In the genomic region with DNA sequence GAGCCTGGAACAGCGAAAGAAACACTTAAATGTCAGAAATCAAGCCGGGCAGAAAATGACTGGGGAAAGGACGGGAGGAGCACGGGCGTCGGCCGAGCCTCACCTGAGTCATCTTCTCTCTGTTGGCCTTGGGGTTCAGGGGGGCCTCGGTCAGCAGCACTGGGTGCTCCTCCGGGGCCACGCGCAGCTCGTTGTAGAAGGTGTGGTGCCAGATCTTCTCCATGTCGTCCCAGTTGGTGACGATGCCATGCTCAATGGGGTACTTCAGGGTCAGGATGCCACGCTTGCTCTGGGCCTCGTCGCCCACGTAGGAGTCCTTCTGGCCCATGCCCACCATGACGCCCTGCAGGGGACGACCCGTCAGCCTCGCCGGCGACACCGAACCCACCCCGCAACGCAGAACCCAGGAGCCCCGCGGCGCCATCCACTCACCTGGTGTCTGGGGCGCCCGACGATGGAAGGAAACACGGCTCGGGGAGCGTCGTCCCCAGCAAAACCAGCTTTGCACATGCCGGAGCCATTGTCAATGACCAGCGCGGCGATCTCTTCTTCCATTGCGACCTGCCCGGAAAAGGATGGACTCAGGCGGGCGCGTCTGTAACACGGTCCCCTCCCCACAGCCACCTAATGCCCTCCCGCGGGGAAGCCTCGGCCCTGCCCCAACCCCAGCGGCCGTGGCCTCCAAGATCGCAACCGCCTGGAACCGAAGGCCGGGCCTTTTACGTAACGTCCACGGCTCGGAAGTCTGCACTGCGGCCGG, we compare ENCODE assay signal across 8 cellular contexts. TPM values are rescaled to one million over a fixed set of nuclear protein-coding genes. Genes with fewer than 3 reads are reported as not detected.
DNase-seq lines count a peak whose midpoint lies in the region; ATAC-seq and TF ChIP-seq lines count a peak whose summit lies in the region.

No MANE protein-coding gene starts in this region.

- 2% methylated on average over 19 of the region's 62 CpGs; no CpG with 5 or more reads in 1 of the 2 experiments for WGBS in IMR-90 (ENCODE audit: extremely low coverage in 2 of 2, insufficient read length in 1 of 2), 2 experiments
- WGBS in heart right ventricle, 2 donors = 0 to 2% methylated on average over 62 of the region's 62 CpGs

- H2AK9ac ChIP-seq in IMR-90 (replicated peaks; ENCODE audit: low read depth, low read length, poor library complexity) = peak overlapping the region; percentile 85

- DNase-seq in GM06990 (ENCODE audit: extremely low read depth, insufficient read length) (peak; percentile 57), IMR-90 (no peak), heart right ventricle (peak in 1 of 2 donors; percentile 43), skeletal muscle cell (ENCODE audit: low read depth) (no peak), SW 1271 (lab: John Stamatoyannopoulos, UW) (no peak), GM13977 (ENCODE audit: low spot score) (no peak), activated gamma-delta T cell treated with Interleukin-2 at 50 U/mL for 16 hours (no peak)
- DNase-seq in activated effector memory CD4-positive, alpha-beta T cell treated with anti-CD3 and anti-CD28 coated beads, Interleukin-2, amount 50 U/mL, for 16 hours = peak; percentile 78

- in situ Hi-C loops in IMR-90 (cut with MboI; ENCODE audit: low sequenced_read_pairs) (no loop called here), GM13977 (cut with MboI; ENCODE audit: low pct_unique_long_range_greater_than_20kb, low sequenced_read_pairs, unreplicated experiment) (no loop called here)

- H3K79me1 ChIP-seq in IMR-90 (ENCODE audit: low read depth in 1 of 2, low read length in 2 of 2) = peaks cover 3 to 53% of the 10 kb centered on the region in 2 experiments; a peak in 3 of 4 replicates

- dilution Hi-C loops in IMR-90 (cut with HindIII; ENCODE audit: low sequenced_read_pairs, unreplicated experiment) = no loop called here

- intact Hi-C loops in IMR-90 (cut with micrococcal nuclease) = no loop called here
- intact Hi-C loops in heart right ventricle (cut with DNase I) = loop anchor here in 1 of 10 donors (2.0 kb wide), 1 partner anchor 117 kb away; a partner anchor contains a TSS

- BruUV-seq in IMR-90 (replicated peaks; lab: Mats Ljungman, UMichigan) = TSS peak; percentile 87

- H3K9ac ChIP-seq in IMR-90 (ENCODE audit: low read depth, low read length) = peak overlapping the region; percentile 98

- peak overlapping the region; percentile 83 for H3K4me3 ChIP-seq in GM06990 (replicated peaks; ENCODE audit: low read depth, low read length)
- H3K4me3 ChIP-seq in IMR-90 (ENCODE audit: insufficient read depth, low read depth, low read length) = peak overlapping the region; percentile 79
- peak overlapping the region; percentile 73 to 99 (median 94) for H3K4me3 ChIP-seq in heart right ventricle
- H3K4me3 ChIP-seq in skeletal muscle cell (ENCODE audit: low read depth, low read length) = peak overlapping the region; percentile 86

- H4K20me1 ChIP-seq in IMR-90 (ENCODE audit: insufficient read depth, low read length) = peaks cover 64% of the 10 kb centered on the region

- TF ChIP-seq CTCF in GM06990 (IDR thresholded peaks at IDR 0.05; ENCODE audit: insufficient read depth, low read length, poor library complexity, severe bottlenecking) (no peak), IMR-90 (conservative IDR thresholded peaks at IDR 0.05; ENCODE audit: low read depth, low read length) (no peak), heart right ventricle (IDR thresholded peaks at IDR 0.05) (no peak), GM13977 (IDR thresholded peaks at IDR 0.05; ENCODE audit: extremely low read depth, insufficient read depth, missing control alignments) (no peak)

- H4K8ac ChIP-seq in IMR-90 (ENCODE audit: low read depth in 2 of 2, low read length in 2 of 2) = peak overlapping the region in 1 of 2 experiments; percentile 53; a peak in 1 of 4 replicates

- no peaks in the 10 kb centered on the region for H3K27me3 ChIP-seq in GM06990 (replicated peaks; ENCODE audit: control insufficient read depth, insufficient read depth, low read length)
- no peaks in the 10 kb centered on the region for H3K27me3 ChIP-seq in IMR-90 (ENCODE audit: control insufficient read depth, insufficient read depth, low read length)
- no peaks in the 10 kb centered on the region for H3K27me3 ChIP-seq in heart right ventricle

- H3K23ac ChIP-seq in IMR-90 (ENCODE audit: low read depth, low read length) = peak overlapping the region; percentile 86

- peak overlapping the region; percentile 4; the same call in 1 of the 2 replicates for H3K18ac ChIP-seq in IMR-90 (ENCODE audit: low read depth, low read length)

- TF ChIP-seq POLR2A in IMR-90 (IDR thresholded peaks at IDR 0.05; ENCODE audit: low read depth, low read length) = peak; percentile 18; the same call in 1 of the 2 replicates

- H2BK120ac ChIP-seq in IMR-90 (ENCODE audit: low read depth, low read length) = no peak overlapping the region

- ATAC-seq in IMR-90 (ENCODE audit: low read depth) (peak; percentile 0; the same call in 1 of the 2 replicates), heart right ventricle (peak in 6 of 8 donors; percentile 1 to 6 (median 2))

- no peak overlapping the region for H2BK15ac ChIP-seq in IMR-90 (ENCODE audit: low read depth, low read length)

- peak overlapping the region; percentile 93 for H3K14ac ChIP-seq in IMR-90 (replicated peaks; ENCODE audit: low read depth, low read length)

- no peaks in the 10 kb centered on the region for H3K9me3 ChIP-seq in IMR-90 (ENCODE audit: control insufficient read depth, insufficient read depth, low read length)
- peaks cover 0 to 5% (median 0%) of the 10 kb centered on the region in 11 donors for H3K9me3 ChIP-seq in heart right ventricle

- POLR2A ChIA-PET in IMR-90 (lab: Charles Lee; ENCODE audit: unreplicated experiment) = interaction anchor here (0.6 to 1.1 kb wide), 8 partner anchors 20 to 167 kb away, joined by 3 to 4 read pairs (median 3); no protein-coding TSS in a partner anchor

- H3K4me1 ChIP-seq in IMR-90 (ENCODE audit: control insufficient read depth, insufficient read depth, low read length) (peaks cover 9% of the 10 kb centered on the region), heart right ventricle (peaks cover 13 to 58% (median 41%) of the 10 kb centered on the region in 9 donors)

- peak overlapping the region; percentile 49; the same call in 1 of the 2 replicates for H2AK5ac ChIP-seq in IMR-90 (ENCODE audit: low read depth, low read length)

- H4K5ac ChIP-seq in IMR-90 (ENCODE audit: low read depth, low read length) = no peak overlapping the region

- peak overlapping the region; percentile 88 for H3K56ac ChIP-seq in IMR-90 (ENCODE audit: extremely low read depth, insufficient read depth, low read length)

- peak overlapping the region; percentile 89 for H3K27ac ChIP-seq in IMR-90 (ENCODE audit: insufficient read depth, low read length)
- H3K27ac ChIP-seq in heart right ventricle = peak overlapping the region; percentile 98 to 100 (median 100)

- peak overlapping the region; percentile 75 for H2AFZ ChIP-seq in IMR-90 (replicated peaks; ENCODE audit: low read length, poor library complexity)

- H3K4me2 ChIP-seq in IMR-90 (ENCODE audit: low read depth, low read length) = peak overlapping the region; percentile 70

- H3K4ac ChIP-seq in IMR-90 (ENCODE audit: low read depth, low read length) = peak overlapping the region; percentile 69

- no peak for TF ChIP-seq RAD21 in IMR-90 (IDR thresholded peaks at IDR 0.05; ENCODE audit: low read length)

- H3K36me3 ChIP-seq in GM06990 (ENCODE audit: control insufficient read depth, insufficient read depth, low read length) = peaks cover 28% of the 10 kb centered on the region
- H3K36me3 ChIP-seq in IMR-90 (ENCODE audit: control insufficient read depth, insufficient read depth, low read length) = peaks cover 37% of the 10 kb centered on the region
- peaks cover 8 to 47% (median 34%) of the 10 kb centered on the region in 9 donors for H3K36me3 ChIP-seq in heart right ventricle

- peak overlapping the region; percentile 75 for H2BK5ac ChIP-seq in IMR-90 (ENCODE audit: low read depth, low read length, poor library complexity, severe bottlenecking)

- no peak overlapping the region for H2BK20ac ChIP-seq in IMR-90 (ENCODE audit: low read depth, low read length)

- peak overlapping the region; percentile 39; the same call in 1 of the 2 replicates for H4K91ac ChIP-seq in IMR-90 (ENCODE audit: insufficient read depth, low read depth, low read length)

- no peaks in the 10 kb centered on the region for H3K9me1 ChIP-seq in IMR-90 (ENCODE audit: insufficient read depth, low read length)

- CTCF ChIA-PET in IMR-90 (lab: Yijun Ruan, JAX) = no interaction called here

TF ChIP-seq in IMR-90, 13 proteins besides CTCF, POLR2A, EP300 and RAD21 (continues in another document):
- TF ChIP-seq NFE2L2 (IDR thresholded peaks at IDR 0.05; ENCODE audit: low read depth, low read length) (no peak), MAFK (IDR thresholded peaks at IDR 0.05; ENCODE audit: low read depth, low read length) (no peak), CHD1 (IDR thresholded peaks at IDR 0.05; ENCODE audit: low read depth, low read length) (no peak; the same call in 1 of the 2 replicates), MXI1 (IDR thresholded peaks at IDR 0.05; ENCODE audit: borderline replicate concordance, low read depth, low read length) (no peak), RCOR1 (IDR thresholded peaks at IDR 0.05; ENCODE audit: insufficient replicate concordance, low read length) (no peak), FOS (IDR thresholded peaks at IDR 0.05; ENCODE audit: low read depth, low read length) (no peak), BHLHE40 (IDR thresholded peaks at IDR 0.05; ENCODE audit: low read depth, low read length) (no peak), SMC3 (IDR thresholded peaks at IDR 0.05; ENCODE audit: low read depth, low read length) (no peak)

RNA-seq across cellular contexts. Expression of a gene that starts 0.6 kb away (rescaled TPM):
- total RNA-seq in IMR-90 (2012; rRNA removed) (12,144 and 15,732 TPM in 2 replicates), heart right ventricle (100 to 1,000 TPM; 298 to 959 (median 345) TPM)
- polyA plus RNA-seq in IMR-90 (2012; rRNA removed) (10,271 and 10,907 TPM in 2 replicates), heart right ventricle (1,000 to 10,000 TPM in 1 of 2 donors, 100 to 1,000 TPM in 1; 290 to 1,180 TPM)
- 46,606 and 47,328 TPM in 2 replicates for polyA plus RNA-seq in IMR-90 (2012; cell fraction: cytosol; rRNA removed)
- polyA plus RNA-seq in IMR-90 (2012; cell fraction: nucleus; rRNA removed; ENCODE audit: low replicate concordance) = 8,917 and 28,399 TPM in 2 replicates

RNA-seq across cellular contexts. Expression of a gene that starts 16.2 kb away (rescaled TPM):
- total RNA-seq in IMR-90 (2012; rRNA removed) = 0.18 and 0.28 TPM in 2 replicates
- 0.84 and 1.1 TPM in 2 replicates for polyA plus RNA-seq in IMR-90 (2012; rRNA removed)
- 0.22 and 0.96 TPM in 2 replicates for polyA plus RNA-seq in IMR-90 (2012; cell fraction: cytosol; rRNA removed)
- 2.6 and 6.7 TPM in 2 replicates for polyA plus RNA-seq in IMR-90 (2012; cell fraction: nucleus; rRNA removed; ENCODE audit: low replicate concordance)
- 1 to 10 TPM in 1 of 10 donors, under 1 TPM in 7, not detected in 2; 0.28 to 1.3 (median 0.45) TPM for total RNA-seq in heart right ventricle
- polyA plus RNA-seq in heart right ventricle = under 1 TPM; 0.14 to 0.95 TPM

RNA-seq across cellular contexts. Expression of a gene that starts 40.2 kb away (rescaled TPM):
- total RNA-seq in IMR-90 (2012; rRNA removed) (7.5 and 7.9 TPM in 2 replicates), heart right ventricle (10 to 100 TPM in 8 of 10 donors, 1 to 10 TPM in 2; 8.7 to 17.2 (median 10.7) TPM)
- polyA plus RNA-seq in IMR-90 (2012; rRNA removed) (24.8 and 27.5 TPM in 2 replicates), heart right ventricle (10 to 100 TPM; 16.5 to 30.6 TPM)
- 14.4 and 23.9 TPM in 2 replicates for polyA plus RNA-seq in IMR-90 (2012; cell fraction: cytosol; rRNA removed)
- polyA plus RNA-seq in IMR-90 (2012; cell fraction: nucleus; rRNA removed; ENCODE audit: low replicate concordance) = 48.3 and 135 TPM in 2 replicates

Comparison
In these comparisons a context has a peak if more than half of its experiments do, and no peak if none do; other contexts are left out.
1. DNase-seq: peak in GM06990 (single experiment) and activated effector memory CD4-positive, alpha-beta T cell treated with anti-CD3 and anti-CD28 coated beads, Interleukin-2, amount 50 U/mL, for 16 hours (single experiment); none in IMR-90 (single experiment), skeletal muscle cell (single experiment), SW 1271 (0 of 2), GM13977 (single experiment) and activated gamma-delta T cell treated with Interleukin-2 at 50 U/mL for 16 hours (single experiment).
2. RNA of a gene that starts 0.6 kb away (total RNA-seq): 12,144 to 15,732 TPM in IMR-90; 298 to 959 TPM in heart right ventricle; every median in the first group is over 10 times any median in the second.
3. Peak in every context shown above with its lines, with median percentiles within 50 percentile points of each other: H3K4me3 ChIP-seq.